2 cellular contexts compared by ENCODE assay signal in the genomic region with DNA sequence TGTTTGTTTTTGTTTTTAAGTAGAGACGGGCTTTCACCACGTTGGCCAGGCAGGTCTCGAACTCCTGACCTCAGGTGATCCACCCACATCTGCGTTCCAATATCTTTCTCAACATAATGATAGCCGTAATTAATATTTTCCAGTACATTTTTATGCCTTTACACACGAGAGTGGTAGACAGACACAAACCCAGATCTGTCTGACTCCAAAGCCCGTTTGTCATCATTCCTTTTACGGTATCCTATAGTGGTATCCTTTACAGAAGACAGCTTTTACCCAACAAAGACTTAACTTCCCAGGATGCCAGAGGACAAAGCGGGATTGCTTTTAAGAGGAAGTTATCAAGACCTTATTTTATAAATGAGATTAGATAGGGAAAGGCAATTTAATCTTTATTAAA.
TF ChIP-seq lines count a peak whose summit lies in the region.

No MANE protein-coding gene starts in this region.

TF ChIP-seq in IMR-90, 13 proteins besides CTCF, POLR2A, EP300 and RAD21:
- TF ChIP-seq RCOR1 (IDR thresholded peaks at IDR 0.05; ENCODE audit: insufficient replicate concordance, low read length), result no peak
- TF ChIP-seq USF2 (IDR thresholded peaks at IDR 0.05; ENCODE audit: low read depth, low read length), result no peak
- TF ChIP-seq ELK1 (IDR thresholded peaks at IDR 0.05; ENCODE audit: borderline replicate concordance, low read depth, low read length), result no peak
- no peak for TF ChIP-seq SMC3 (IDR thresholded peaks at IDR 0.05; ENCODE audit: low read depth, low read length)
- no peak for TF ChIP-seq MXI1 (IDR thresholded peaks at IDR 0.05; ENCODE audit: borderline replicate concordance, low read depth, low read length)
- TF ChIP-seq FOS (IDR thresholded peaks at IDR 0.05; ENCODE audit: low read depth, low read length), result no peak
- TF ChIP-seq MAZ (IDR thresholded peaks at IDR 0.05; ENCODE audit: borderline replicate concordance, low read depth, low read length), result no peak
- no peak for TF ChIP-seq RFX5 (IDR thresholded peaks at IDR 0.05; ENCODE audit: low read depth, low read length)
- TF ChIP-seq NFE2L2 (IDR thresholded peaks at IDR 0.05; ENCODE audit: low read depth, low read length), result no peak
- TF ChIP-seq MAFK (IDR thresholded peaks at IDR 0.05; ENCODE audit: low read depth, low read length), result no peak
- no peak for TF ChIP-seq CHD1 (IDR thresholded peaks at IDR 0.05; ENCODE audit: low read depth, low read length)
- TF ChIP-seq BHLHE40 (IDR thresholded peaks at IDR 0.05; ENCODE audit: low read depth, low read length), result no peak
- no peak for TF ChIP-seq CEBPB (IDR thresholded peaks at IDR 0.05; ENCODE audit: low read depth, low read length)

TF ChIP-seq in GM12878, 131 proteins besides CTCF, POLR2A, EP300 and RAD21:
- TF ChIP-seq NFIC (IDR thresholded peaks at IDR 0.05; ENCODE audit: low read depth, low read length) (no peak), ZBED1 (IDR thresholded peaks at IDR 0.05; ENCODE audit: borderline replicate concordance) (no peak), EED (IDR thresholded peaks at IDR 0.05; ENCODE audit: low read depth) (no peak), ZSCAN29 (IDR thresholded peaks at IDR 0.05) (no peak), POLR2AphosphoS5 (IDR thresholded peaks at IDR 0.05; ENCODE audit: low read length) (no peak), MTA2 (IDR thresholded peaks at IDR 0.05; ENCODE audit: low read depth) (no peak), SUZ12 (IDR thresholded peaks at IDR 0.05; ENCODE audit: unreplicated experiment) (no peak), POLR2AphosphoS2 (IDR thresholded peaks at IDR 0.05; ENCODE audit: low read depth, low read length) (no peak), KDM1A (IDR thresholded peaks at IDR 0.05; ENCODE audit: borderline replicate concordance) (no peak), CBX3 (IDR thresholded peaks at IDR 0.05; ENCODE audit: borderline replicate concordance, low read depth) (no peak), GABPA (IDR thresholded peaks at IDR 0.05; ENCODE audit: low read depth) (no peak), ZZZ3 (IDR thresholded peaks at IDR 0.05; ENCODE audit: control insufficient read depth, insufficient read length, low read depth) (no peak), FOXK2 (IDR thresholded peaks at IDR 0.05) (no peak)
- TF ChIP-seq, protein P1, sequence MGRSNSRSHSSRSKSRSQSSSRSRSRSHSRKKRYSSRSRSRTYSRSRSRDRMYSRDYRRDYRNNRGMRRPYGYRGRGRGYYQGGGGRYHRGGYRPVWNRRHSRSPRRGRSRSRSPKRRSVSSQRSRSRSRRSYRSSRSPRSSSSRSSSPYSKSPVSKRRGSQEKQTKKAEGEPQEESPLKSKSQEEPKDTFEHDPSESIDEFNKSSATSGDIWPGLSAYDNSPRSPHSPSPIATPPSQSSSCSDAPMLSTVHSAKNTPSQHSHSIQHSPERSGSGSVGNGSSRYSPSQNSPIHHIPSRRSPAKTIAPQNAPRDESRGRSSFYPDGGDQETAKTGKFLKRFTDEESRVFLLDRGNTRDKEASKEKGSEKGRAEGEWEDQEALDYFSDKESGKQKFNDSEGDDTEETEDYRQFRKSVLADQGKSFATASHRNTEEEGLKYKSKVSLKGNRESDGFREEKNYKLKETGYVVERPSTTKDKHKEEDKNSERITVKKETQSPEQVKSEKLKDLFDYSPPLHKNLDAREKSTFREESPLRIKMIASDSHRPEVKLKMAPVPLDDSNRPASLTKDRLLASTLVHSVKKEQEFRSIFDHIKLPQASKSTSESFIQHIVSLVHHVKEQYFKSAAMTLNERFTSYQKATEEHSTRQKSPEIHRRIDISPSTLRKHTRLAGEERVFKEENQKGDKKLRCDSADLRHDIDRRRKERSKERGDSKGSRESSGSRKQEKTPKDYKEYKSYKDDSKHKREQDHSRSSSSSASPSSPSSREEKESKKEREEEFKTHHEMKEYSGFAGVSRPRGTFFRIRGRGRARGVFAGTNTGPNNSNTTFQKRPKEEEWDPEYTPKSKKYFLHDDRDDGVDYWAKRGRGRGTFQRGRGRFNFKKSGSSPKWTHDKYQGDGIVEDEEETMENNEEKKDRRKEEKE (IDR thresholded peaks at IDR 0.05), result no peak
- TF ChIP-seq, protein P2, sequence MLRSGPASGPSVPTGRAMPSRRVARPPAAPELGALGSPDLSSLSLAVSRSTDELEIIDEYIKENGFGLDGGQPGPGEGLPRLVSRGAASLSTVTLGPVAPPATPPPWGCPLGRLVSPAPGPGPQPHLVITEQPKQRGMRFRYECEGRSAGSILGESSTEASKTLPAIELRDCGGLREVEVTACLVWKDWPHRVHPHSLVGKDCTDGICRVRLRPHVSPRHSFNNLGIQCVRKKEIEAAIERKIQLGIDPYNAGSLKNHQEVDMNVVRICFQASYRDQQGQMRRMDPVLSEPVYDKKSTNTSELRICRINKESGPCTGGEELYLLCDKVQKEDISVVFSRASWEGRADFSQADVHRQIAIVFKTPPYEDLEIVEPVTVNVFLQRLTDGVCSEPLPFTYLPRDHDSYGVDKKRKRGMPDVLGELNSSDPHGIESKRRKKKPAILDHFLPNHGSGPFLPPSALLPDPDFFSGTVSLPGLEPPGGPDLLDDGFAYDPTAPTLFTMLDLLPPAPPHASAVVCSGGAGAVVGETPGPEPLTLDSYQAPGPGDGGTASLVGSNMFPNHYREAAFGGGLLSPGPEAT (IDR thresholded peaks at IDR 0.05; ENCODE audit: low read depth), result no peak
- TF ChIP-seq, protein P3, sequence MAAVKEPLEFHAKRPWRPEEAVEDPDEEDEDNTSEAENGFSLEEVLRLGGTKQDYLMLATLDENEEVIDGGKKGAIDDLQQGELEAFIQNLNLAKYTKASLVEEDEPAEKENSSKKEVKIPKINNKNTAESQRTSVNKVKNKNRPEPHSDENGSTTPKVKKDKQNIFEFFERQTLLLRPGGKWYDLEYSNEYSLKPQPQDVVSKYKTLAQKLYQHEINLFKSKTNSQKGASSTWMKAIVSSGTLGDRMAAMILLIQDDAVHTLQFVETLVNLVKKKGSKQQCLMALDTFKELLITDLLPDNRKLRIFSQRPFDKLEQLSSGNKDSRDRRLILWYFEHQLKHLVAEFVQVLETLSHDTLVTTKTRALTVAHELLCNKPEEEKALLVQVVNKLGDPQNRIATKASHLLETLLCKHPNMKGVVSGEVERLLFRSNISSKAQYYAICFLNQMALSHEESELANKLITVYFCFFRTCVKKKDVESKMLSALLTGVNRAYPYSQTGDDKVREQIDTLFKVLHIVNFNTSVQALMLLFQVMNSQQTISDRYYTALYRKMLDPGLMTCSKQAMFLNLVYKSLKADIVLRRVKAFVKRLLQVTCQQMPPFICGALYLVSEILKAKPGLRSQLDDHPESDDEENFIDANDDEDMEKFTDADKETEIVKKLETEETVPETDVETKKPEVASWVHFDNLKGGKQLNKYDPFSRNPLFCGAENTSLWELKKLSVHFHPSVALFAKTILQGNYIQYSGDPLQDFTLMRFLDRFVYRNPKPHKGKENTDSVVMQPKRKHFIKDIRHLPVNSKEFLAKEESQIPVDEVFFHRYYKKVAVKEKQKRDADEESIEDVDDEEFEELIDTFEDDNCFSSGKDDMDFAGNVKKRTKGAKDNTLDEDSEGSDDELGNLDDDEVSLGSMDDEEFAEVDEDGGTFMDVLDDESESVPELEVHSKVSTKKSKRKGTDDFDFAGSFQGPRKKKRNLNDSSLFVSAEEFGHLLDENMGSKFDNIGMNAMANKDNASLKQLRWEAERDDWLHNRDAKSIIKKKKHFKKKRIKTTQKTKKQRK (IDR thresholded peaks at IDR 0.05; ENCODE audit: low read depth, low read length), result no peak
- TF ChIP-seq, protein P4, sequence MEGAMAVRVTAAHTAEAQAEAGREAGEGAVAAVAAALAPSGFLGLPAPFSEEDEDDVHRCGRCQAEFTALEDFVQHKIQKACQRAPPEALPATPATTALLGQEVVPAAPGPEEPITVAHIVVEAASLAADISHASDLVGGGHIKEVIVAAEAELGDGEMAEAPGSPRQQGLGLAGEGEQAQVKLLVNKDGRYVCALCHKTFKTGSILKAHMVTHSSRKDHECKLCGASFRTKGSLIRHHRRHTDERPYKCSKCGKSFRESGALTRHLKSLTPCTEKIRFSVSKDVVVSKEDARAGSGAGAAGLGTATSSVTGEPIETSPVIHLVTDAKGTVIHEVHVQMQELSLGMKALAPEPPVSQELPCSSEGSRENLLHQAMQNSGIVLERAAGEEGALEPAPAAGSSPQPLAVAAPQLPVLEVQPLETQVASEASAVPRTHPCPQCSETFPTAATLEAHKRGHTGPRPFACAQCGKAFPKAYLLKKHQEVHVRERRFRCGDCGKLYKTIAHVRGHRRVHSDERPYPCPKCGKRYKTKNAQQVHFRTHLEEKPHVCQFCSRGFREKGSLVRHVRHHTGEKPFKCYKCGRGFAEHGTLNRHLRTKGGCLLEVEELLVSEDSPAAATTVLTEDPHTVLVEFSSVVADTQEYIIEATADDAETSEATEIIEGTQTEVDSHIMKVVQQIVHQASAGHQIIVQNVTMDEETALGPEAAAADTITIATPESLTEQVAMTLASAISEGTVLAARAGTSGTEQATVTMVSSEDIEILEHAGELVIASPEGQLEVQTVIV (IDR thresholded peaks at IDR 0.05; ENCODE audit: borderline replicate concordance, partially characterized antibody), result no peak
